ENCODE assay signal across 2 cellular contexts in the genomic region with DNA sequence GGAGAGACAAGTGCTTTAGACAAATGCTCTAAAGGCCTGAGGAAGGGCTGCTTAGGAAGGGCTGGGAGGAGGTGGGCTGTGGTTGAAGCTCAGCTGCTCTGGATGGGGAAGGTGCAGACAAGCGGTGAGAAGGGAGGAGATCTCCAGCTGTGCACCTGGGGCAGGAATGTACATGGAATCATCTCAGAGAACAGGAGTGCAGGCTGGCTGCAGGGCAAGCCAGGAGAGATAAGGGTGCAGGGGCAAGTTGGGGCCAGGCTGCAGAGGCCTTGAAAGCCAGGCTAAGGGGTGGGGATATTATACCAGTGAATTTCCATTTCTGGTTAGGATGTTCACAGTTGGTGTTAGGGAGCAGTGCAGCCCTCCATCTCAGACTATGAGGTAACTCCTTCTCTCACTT.
TF ChIP-seq lines count a peak whose summit lies in the region.

No MANE protein-coding gene starts in this region.

TF ChIP-seq in SK-N-SH, 30 proteins besides CTCF, POLR2A, EP300 and RAD21 (continued from another document):
- TF ChIP-seq GATA2 (CRISPR knock-in tag; IDR thresholded peaks at IDR 0.05): peak; percentile 60; the same call in 1 of the 2 replicates

TF ChIP-seq in SK-N-SH treated with all-trans-retinoic acid at 6 μM for 48 hours, 23 proteins besides CTCF, POLR2A, EP300 and RAD21:
- TF ChIP-seq, protein P1, sequence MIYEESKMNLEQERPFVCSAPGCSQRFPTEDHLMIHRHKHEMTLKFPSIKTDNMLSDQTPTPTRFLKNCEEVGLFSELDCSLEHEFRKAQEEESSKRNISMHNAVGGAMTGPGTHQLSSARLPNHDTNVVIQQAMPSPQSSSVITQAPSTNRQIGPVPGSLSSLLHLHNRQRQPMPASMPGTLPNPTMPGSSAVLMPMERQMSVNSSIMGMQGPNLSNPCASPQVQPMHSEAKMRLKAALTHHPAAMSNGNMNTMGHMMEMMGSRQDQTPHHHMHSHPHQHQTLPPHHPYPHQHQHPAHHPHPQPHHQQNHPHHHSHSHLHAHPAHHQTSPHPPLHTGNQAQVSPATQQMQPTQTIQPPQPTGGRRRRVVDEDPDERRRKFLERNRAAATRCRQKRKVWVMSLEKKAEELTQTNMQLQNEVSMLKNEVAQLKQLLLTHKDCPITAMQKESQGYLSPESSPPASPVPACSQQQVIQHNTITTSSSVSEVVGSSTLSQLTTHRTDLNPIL (CRISPR knock-in tag; IDR thresholded peaks at IDR 0.05; ENCODE audit: low read depth): no peak
- TF ChIP-seq GLIS3 (CRISPR knock-in tag; IDR thresholded peaks at IDR 0.05) (no peak), ZNF70 (CRISPR knock-in tag; IDR thresholded peaks at IDR 0.05) (no peak), ARNTL (CRISPR knock-in tag; IDR thresholded peaks at IDR 0.05; ENCODE audit: borderline replicate concordance, low read depth) (no peak), ZNF8 (CRISPR knock-in tag; IDR thresholded peaks at IDR 0.05) (no peak), RARB (CRISPR knock-in tag; IDR thresholded peaks at IDR 0.05) (no peak), TOX (CRISPR knock-in tag; IDR thresholded peaks at IDR 0.05; ENCODE audit: borderline replicate concordance) (no peak), SNAI2 (CRISPR knock-in tag; IDR thresholded peaks at IDR 0.05) (no peak), TCF4 (CRISPR knock-in tag; IDR thresholded peaks at IDR 0.05; ENCODE audit: borderline replicate concordance) (no peak), PPARA (CRISPR knock-in tag; IDR thresholded peaks at IDR 0.05; ENCODE audit: borderline replicate concordance) (no peak), CSDC2 (CRISPR knock-in tag; IDR thresholded peaks at IDR 0.05) (no peak), ZC3H10 (CRISPR knock-in tag; IDR thresholded peaks at IDR 0.05) (no peak), ZNF565 (CRISPR knock-in tag; conservative IDR thresholded peaks at IDR 0.05; ENCODE audit: low read depth) (no peak), BACH2 (CRISPR knock-in tag; IDR thresholded peaks at IDR 0.05; ENCODE audit: borderline replicate concordance) (no peak), ZFP30 (CRISPR knock-in tag; IDR thresholded peaks at IDR 0.05) (no peak), ZFP3 (CRISPR knock-in tag; IDR thresholded peaks at IDR 0.05) (no peak)
- TF ChIP-seq, protein P2, sequence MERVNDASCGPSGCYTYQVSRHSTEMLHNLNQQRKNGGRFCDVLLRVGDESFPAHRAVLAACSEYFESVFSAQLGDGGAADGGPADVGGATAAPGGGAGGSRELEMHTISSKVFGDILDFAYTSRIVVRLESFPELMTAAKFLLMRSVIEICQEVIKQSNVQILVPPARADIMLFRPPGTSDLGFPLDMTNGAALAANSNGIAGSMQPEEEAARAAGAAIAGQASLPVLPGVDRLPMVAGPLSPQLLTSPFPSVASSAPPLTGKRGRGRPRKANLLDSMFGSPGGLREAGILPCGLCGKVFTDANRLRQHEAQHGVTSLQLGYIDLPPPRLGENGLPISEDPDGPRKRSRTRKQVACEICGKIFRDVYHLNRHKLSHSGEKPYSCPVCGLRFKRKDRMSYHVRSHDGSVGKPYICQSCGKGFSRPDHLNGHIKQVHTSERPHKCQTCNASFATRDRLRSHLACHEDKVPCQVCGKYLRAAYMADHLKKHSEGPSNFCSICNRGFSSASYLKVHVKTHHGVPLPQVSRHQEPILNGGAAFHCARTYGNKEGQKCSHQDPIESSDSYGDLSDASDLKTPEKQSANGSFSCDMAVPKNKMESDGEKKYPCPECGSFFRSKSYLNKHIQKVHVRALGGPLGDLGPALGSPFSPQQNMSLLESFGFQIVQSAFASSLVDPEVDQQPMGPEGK (CRISPR knock-in tag; IDR thresholded peaks at IDR 0.05; ENCODE audit: borderline replicate concordance): no peak
- TF ChIP-seq, protein P3, sequence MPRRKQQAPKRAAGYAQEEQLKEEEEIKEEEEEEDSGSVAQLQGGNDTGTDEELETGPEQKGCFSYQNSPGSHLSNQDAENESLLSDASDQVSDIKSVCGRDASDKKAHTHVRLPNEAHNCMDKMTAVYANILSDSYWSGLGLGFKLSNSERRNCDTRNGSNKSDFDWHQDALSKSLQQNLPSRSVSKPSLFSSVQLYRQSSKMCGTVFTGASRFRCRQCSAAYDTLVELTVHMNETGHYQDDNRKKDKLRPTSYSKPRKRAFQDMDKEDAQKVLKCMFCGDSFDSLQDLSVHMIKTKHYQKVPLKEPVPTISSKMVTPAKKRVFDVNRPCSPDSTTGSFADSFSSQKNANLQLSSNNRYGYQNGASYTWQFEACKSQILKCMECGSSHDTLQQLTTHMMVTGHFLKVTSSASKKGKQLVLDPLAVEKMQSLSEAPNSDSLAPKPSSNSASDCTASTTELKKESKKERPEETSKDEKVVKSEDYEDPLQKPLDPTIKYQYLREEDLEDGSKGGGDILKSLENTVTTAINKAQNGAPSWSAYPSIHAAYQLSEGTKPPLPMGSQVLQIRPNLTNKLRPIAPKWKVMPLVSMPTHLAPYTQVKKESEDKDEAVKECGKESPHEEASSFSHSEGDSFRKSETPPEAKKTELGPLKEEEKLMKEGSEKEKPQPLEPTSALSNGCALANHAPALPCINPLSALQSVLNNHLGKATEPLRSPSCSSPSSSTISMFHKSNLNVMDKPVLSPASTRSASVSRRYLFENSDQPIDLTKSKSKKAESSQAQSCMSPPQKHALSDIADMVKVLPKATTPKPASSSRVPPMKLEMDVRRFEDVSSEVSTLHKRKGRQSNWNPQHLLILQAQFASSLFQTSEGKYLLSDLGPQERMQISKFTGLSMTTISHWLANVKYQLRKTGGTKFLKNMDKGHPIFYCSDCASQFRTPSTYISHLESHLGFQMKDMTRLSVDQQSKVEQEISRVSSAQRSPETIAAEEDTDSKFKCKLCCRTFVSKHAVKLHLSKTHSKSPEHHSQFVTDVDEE (CRISPR knock-in tag; IDR thresholded peaks at IDR 0.05): no peak
- TF ChIP-seq, protein P4, sequence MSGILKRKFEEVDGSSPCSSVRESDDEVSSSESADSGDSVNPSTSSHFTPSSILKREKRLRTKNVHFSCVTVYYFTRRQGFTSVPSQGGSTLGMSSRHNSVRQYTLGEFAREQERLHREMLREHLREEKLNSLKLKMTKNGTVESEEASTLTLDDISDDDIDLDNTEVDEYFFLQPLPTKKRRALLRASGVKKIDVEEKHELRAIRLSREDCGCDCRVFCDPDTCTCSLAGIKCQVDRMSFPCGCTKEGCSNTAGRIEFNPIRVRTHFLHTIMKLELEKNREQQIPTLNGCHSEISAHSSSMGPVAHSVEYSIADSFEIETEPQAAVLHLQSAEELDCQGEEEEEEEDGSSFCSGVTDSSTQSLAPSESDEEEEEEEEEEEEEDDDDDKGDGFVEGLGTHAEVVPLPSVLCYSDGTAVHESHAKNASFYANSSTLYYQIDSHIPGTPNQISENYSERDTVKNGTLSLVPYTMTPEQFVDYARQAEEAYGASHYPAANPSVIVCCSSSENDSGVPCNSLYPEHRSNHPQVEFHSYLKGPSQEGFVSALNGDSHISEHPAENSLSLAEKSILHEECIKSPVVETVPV (CRISPR knock-in tag; IDR thresholded peaks at IDR 0.05): no peak
- TF ChIP-seq, protein P5, sequence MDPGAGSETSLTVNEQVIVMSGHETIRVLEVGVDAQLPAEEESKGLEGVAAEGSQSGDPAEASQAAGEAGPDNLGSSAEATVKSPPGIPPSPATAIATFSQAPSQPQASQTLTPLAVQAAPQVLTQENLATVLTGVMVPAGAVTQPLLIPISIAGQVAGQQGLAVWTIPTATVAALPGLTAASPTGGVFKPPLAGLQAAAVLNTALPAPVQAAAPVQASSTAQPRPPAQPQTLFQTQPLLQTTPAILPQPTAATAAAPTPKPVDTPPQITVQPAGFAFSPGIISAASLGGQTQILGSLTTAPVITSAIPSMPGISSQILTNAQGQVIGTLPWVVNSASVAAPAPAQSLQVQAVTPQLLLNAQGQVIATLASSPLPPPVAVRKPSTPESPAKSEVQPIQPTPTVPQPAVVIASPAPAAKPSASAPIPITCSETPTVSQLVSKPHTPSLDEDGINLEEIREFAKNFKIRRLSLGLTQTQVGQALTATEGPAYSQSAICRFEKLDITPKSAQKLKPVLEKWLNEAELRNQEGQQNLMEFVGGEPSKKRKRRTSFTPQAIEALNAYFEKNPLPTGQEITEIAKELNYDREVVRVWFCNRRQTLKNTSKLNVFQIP (CRISPR knock-in tag; IDR thresholded peaks at IDR 0.05; ENCODE audit: borderline replicate concordance, low read depth): no peak
TF ChIP-seq in SK-N-SH treated with all-trans-retinoic acid at 6 μM for 48 hours: peak in this region for 0.
